ENCODE assay signal across 17 cellular contexts in genomic region chr6:37856285-37856684, GRCh38.
"Had no signal": no experiment of that assay in that cellular context is flagged by ENCODE, and none has a peak within 500 bp of the region (broad histone marks: within the 10 kb centered on the region; RNA-seq: fewer than 3 reads in every experiment).

No MANE protein-coding gene starts in this region.

- H3K27me3 Mint-ChIP-seq: memory B cell, type B pancreatic cell had no signal

- H3K9me3 Mint-ChIP-seq: memory B cell, neural progenitor cell, type B pancreatic cell had no signal

- ATAC-seq: esophagus mucosa, heart right ventricle, lower lobe of right lung, right cardiac atrium had no signal

- H3K36me3 Mint-ChIP-seq: neural progenitor cell, type B pancreatic cell had no signal

- DNase-seq: effector CD4-positive, alpha-beta T cell; heart right ventricle; hypothalamus; left ventricle myocardium inferior; lower lobe of right lung; midbrain; nucleus accumbens; ovary; right cardiac atrium; small intestine; stimulated activated CD4-positive, alpha-beta T cell treated with anti-CD3 and anti-CD28 coated beads, Interleukin-12 subunit alpha, Interleukin-12 subunit beta, amount 100 ng/mL, for 4 hours; stimulated activated naive CD4-positive, alpha-beta T cell; thyroid gland had no signal

- H3K4me3 Mint-ChIP-seq: memory B cell, neural progenitor cell, type B pancreatic cell had no signal

- H3K27ac Mint-ChIP-seq: memory B cell, neural progenitor cell, type B pancreatic cell had no signal
